ENCODE assay signal across 8 cellular contexts in genomic region chr15:48177875-48178611, GRCh38. TPM values are rescaled to one million over a fixed set of nuclear protein-coding genes. Genes with fewer than 3 reads are reported as not detected.
DNase-seq lines count a peak whose midpoint lies in the region; ATAC-seq, FAIRE-seq and TF ChIP-seq lines count a peak whose summit lies in the region.

MYEF2 (minus strand) TSS chr15:48178295; CDS start chr15:48178237, 58 bp downstream.

- H3K27ac ChIP-seq in keratinocyte (ENCODE audit: control insufficient read depth, insufficient read depth, low read length): no peak within 1 kb of the TSS

- peak within 1 kb of the TSS; percentile 39 for H3K4me2 ChIP-seq in keratinocyte (ENCODE audit: control insufficient read depth, extremely low read depth, insufficient read depth, low read depth, low read length)

- dilution Hi-C loops in keratinocyte (cut with MboI; ENCODE audit: extremely low pct_ligation_motif_present, low sequenced_read_pairs): no loop called here

- in situ Hi-C loops in GM13976 (cut with MboI; ENCODE audit: low sequenced_read_pairs, unreplicated experiment): no loop called here

- H3K9me1 ChIP-seq in keratinocyte (ENCODE audit: control insufficient read depth, extremely low read depth, insufficient read depth, low read length): no peaks in the 10 kb centered on the region

- H3K4me1 ChIP-seq in keratinocyte (ENCODE audit: control insufficient read depth, extremely low read depth, insufficient read depth, low read length): no peaks in the 10 kb centered on the region

- H3K9ac ChIP-seq in keratinocyte (ENCODE audit: control insufficient read depth, extremely low read depth, insufficient read depth, low read length): peak within 1 kb of the TSS; percentile 18

- no peak for FAIRE-seq in keratinocyte (lab: Jason Lieb, UNC)

- H3K4me3 ChIP-seq in keratinocyte (ENCODE audit: control insufficient read depth in 2 of 3, extremely low read depth in 1 of 3, insufficient read depth in 2 of 3, low read depth in 1 of 3, low read length in 3 of 3): peak within 1 kb of the TSS; percentile 35 to 68 (median 55)

- H3K27me3 ChIP-seq in keratinocyte (ENCODE audit: control insufficient read depth, extremely low read depth, insufficient read depth, low read length): peaks cover 4% of the 10 kb centered on the region

- H3K79me2 ChIP-seq in keratinocyte (ENCODE audit: control insufficient read depth, insufficient read depth, low read length): no peaks in the 10 kb centered on the region

- H3K9me3 ChIP-seq in keratinocyte (ENCODE audit: control insufficient read depth, low read depth, low read length): no peaks in the 10 kb centered on the region

- DNase-seq in GM13976 (ENCODE audit: low spot score) (peak; percentile 87), NCI-H1694 treated with DMSO at 0.1 percent for 48 hours (lab: John Stamatoyannopoulos, UW) (peak; percentile 38), cerebellum (ENCODE audit: low spot score) (peak; percentile 84), keratinocyte (ENCODE audit: low read depth, low spot score) (no peak), RKO (ENCODE audit: low spot score) (no peak)
- DNase-seq in stimulated activated CD4-positive, alpha-beta T cell treated with anti-CD3 and anti-CD28 coated beads, Interleukin-12 subunit alpha, Interleukin-12 subunit beta, amount 100 ng/mL, for 48 hours (ENCODE audit: low read depth in 2 of 3, low spot score in 1 of 3): peak; percentile 48 to 60 (median 57)

- H4K20me1 ChIP-seq in keratinocyte (ENCODE audit: control insufficient read depth, extremely low read depth, insufficient read depth, low read length): no peaks in the 10 kb centered on the region

- TF ChIP-seq CTCF in GM13976 (IDR thresholded peaks at IDR 0.05; ENCODE audit: borderline replicate concordance, control extremely low read depth, extremely low read depth, insufficient read depth, missing control alignments): no peak
- TF ChIP-seq CTCF in keratinocyte (optimal IDR thresholded peaks at IDR 0.05 in 1 of 3, IDR thresholded peaks at IDR 0.05 in 1 of 3, conservative IDR thresholded peaks at IDR 0.05 in 1 of 3; ENCODE audit: extremely low read depth in 1 of 3, insufficient read depth in 2 of 3, low read length in 3 of 3): no peak

- H2AFZ ChIP-seq in keratinocyte (ENCODE audit: control insufficient read depth, low read length): peak within 1 kb of the TSS; percentile 57

- ATAC-seq in HG02759 (IDR thresholded peaks at IDR 0.05; ENCODE audit: unreplicated experiment): peak; percentile 84
- peak; percentile 78 to 82 for ATAC-seq in activated CD4-positive, CD25-positive, alpha-beta regulatory T cell treated with anti-CD3 and anti-CD28 coated beads, Interleukin-2, amount 50 U/mL, for 24 hours

- no peaks in the 10 kb centered on the region for H3K36me3 ChIP-seq in keratinocyte (ENCODE audit: control insufficient read depth in 2 of 2, extremely low read depth in 1 of 2, insufficient read depth in 2 of 2, low read length in 2 of 2)

RNA-seq across cellular contexts. Expression of gene MYEF2, which starts in this region (rescaled TPM):
- total RNA-seq in cerebellum: 137 TPM
- 1.3 to 2.8 TPM (median 1.7 TPM) in 3 replicates for polyA plus RNA-seq in keratinocyte
- 5.0 TPM for polyA plus RNA-seq in keratinocyte (2011; ENCODE audit: low read depth)
- 1.3 and 2.4 TPM in 2 replicates for polyA plus RNA-seq in keratinocyte (2011; cell fraction: cytosol; rRNA removed)
- polyA plus RNA-seq in keratinocyte (2011; cell fraction: nucleus; rRNA removed): 3.5 and 5.6 TPM in 2 replicates
- 2.3 and 2.4 TPM in 2 replicates for polyA plus RNA-seq in keratinocyte (2012; ENCODE audit: low replicate concordance)
- 0.16 to 2.4 TPM (median 0.33 TPM) in 3 replicates for polyA minus RNA-seq in keratinocyte
- 4.4 TPM for polyA minus RNA-seq in keratinocyte (2011; cell fraction: cytosol; rRNA and poly(A)+ RNA removed)
- 1.5 and 2.8 TPM in 2 replicates for polyA minus RNA-seq in keratinocyte (2011; cell fraction: nucleus; rRNA and poly(A)+ RNA removed)

Comparison
In these comparisons a context has a peak if more than half of its experiments do, and no peak if none do; other contexts are left out.
1. DNase-seq: peak in GM13976 (single experiment), NCI-H1694 treated with DMSO at 0.1 percent for 48 hours (single experiment), cerebellum (single experiment) and stimulated activated CD4-positive, alpha-beta T cell treated with anti-CD3 and anti-CD28 coated beads, Interleukin-12 subunit alpha, Interleukin-12 subunit beta, amount 100 ng/mL, for 48 hours (3 of 3); none in keratinocyte (single experiment) and RKO (single experiment).